In the genomic region with DNA sequence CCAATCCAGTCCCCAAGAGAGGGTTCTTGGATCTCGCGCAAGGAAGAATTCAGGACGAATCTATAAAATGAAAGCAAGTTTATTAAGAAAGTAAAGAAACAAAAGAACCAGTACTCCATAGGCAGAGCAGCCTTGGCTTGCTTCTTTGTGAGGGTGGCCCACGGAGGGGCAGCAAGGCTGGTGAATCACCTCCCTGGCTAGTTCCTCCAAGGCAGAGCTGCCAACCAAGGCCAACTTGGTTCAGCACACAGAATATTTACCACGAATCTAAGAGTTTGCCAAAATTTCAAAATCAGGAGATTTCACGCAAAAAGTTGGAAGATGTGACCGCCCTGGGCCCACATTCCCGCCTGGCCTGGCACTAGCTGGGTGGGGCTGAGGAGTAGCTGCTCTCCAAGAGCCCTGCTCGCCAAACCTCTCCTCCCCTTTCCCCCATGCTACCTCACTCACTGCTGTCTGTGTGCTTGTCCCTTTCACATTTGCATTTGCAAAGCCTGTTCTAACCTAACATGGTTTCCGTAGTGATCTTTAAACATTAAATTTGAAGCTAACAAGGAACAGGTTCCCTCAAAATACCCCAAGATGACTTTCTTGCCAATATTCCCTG, we compare ENCODE assay signal across 24 cellular contexts.
"Had no signal": no experiment of that assay in that cellular context is flagged by ENCODE, and none has a peak within 500 bp of the region (broad histone marks: within the 10 kb centered on the region; RNA-seq: fewer than 3 reads in every experiment).

No MANE protein-coding gene starts in this region.

- H3K4me3 ChIP-seq: body of pancreas, colonic mucosa, heart left ventricle, right atrium auricular region, suprapubic skin, tibial artery, upper lobe of right lung had no signal

- H3K27me3 ChIP-seq: body of pancreas, colonic mucosa, foreskin keratinocyte, heart left ventricle, right atrium auricular region, suprapubic skin, tibial artery, upper lobe of right lung had no signal

- DNase-seq: activated CD4-positive, alpha-beta memory T cell treated with anti-CD3 and anti-CD28 coated beads, Interleukin-2, amount 10 ng/mL, durations not matched to agents 7 days and 5 days; activated CD4-positive, alpha-beta T cell treated with anti-CD3 and anti-CD28 coated beads for 1 hour; activated CD4-positive, alpha-beta T cell treated with anti-CD3 and anti-CD28 coated beads, Interleukin-2, amount 10 ng/mL, durations not matched to agents 7 days and 5 days; activated CD8-positive, alpha-beta memory T cell treated with anti-CD3 and anti-CD28 coated beads, Interleukin-2, amount 50 U/mL, for 48 hours; activated T-cell treated with anti-CD3 and anti-CD28 coated beads, Interleukin-2, amount 50 U/mL, for 48 hours; body of pancreas; colonic mucosa; effector CD8-positive, alpha-beta T cell; erythroblast; foreskin keratinocyte; heart left ventricle; hypothalamus; kidney; left colon; midbrain; naive thymus-derived CD4-positive, alpha-beta T cell; occipital lobe; stimulated activated naive CD4-positive, alpha-beta T cell; SW 1271; tibial artery; upper lobe of right lung had no signal

- H3K36me3 ChIP-seq: colonic mucosa, right atrium auricular region, suprapubic skin, upper lobe of right lung had no signal

- H3K27ac ChIP-seq: body of pancreas, colonic mucosa, foreskin keratinocyte, heart left ventricle, right atrium auricular region, suprapubic skin, tibial artery, upper lobe of right lung had no signal

- H3K4me1 ChIP-seq: body of pancreas, colonic mucosa, foreskin keratinocyte, heart left ventricle, suprapubic skin, upper lobe of right lung had no signal

- ATAC-seq: activated naive CD4-positive, alpha-beta T cell treated with anti-CD3 and anti-CD28 coated beads, Interleukin-2, amount 50 U/mL, for 72 hours; body of pancreas; foreskin keratinocyte; heart left ventricle; left colon; naive thymus-derived CD4-positive, alpha-beta T cell; upper lobe of right lung had no signal

- H3K9me3 ChIP-seq: body of pancreas, colonic mucosa, heart left ventricle, right atrium auricular region, suprapubic skin, tibial artery, upper lobe of right lung had no signal

- FAIRE-seq: kidney had no signal
